ENCODE assay signal across 8 cellular contexts in genomic region chr2:85854166-85854509, GRCh38. TPM values are rescaled to one million over a fixed set of nuclear protein-coding genes. Genes with fewer than 3 reads are reported as not detected.
A peak's percentile ranks its signal among the peaks of the same experiment; 100 is the strongest.
DNase-seq lines count a peak whose midpoint lies in the region; ATAC-seq, FAIRE-seq and TF ChIP-seq lines count a peak whose summit lies in the region.

No MANE protein-coding gene starts in this region.

- peak; percentile 44 for DNase-seq in activated naive CD4-positive, alpha-beta T cell treated with anti-CD3 and anti-CD28 coated beads, Interleukin-2, amount 10 ng/mL, durations not matched to agents 7 days and 5 days
- no peak for DNase-seq in activated naive CD4-positive, alpha-beta T cell treated with anti-CD3 and anti-CD28 coated beads, Interleukin-2, amount 50 U/mL, for 16 hours
- DNase-seq in endothelial cell of umbilical vein (ENCODE audit: low read depth, low spot score) = peak; percentile 36
- no peak for DNase-seq in upper lobe of right lung
- no peak for DNase-seq in anterior cingulate cortex (lab: John Stamatoyannopoulos, UW)
- no peak for DNase-seq in foreskin fibroblast
- no peak for DNase-seq in NCI-H1092 (lab: John Stamatoyannopoulos, UW)

- peaks cover 81% of the 10 kb centered on the region for H3K36me3 Mint-ChIP-seq in activated naive CD4-positive, alpha-beta T cell treated with anti-CD3 and anti-CD28 coated beads, Interleukin-2, amount 10 ng/mL, durations not matched to agents 7 days and 5 days

- H3K4me3 Mint-ChIP-seq in activated naive CD4-positive, alpha-beta T cell treated with anti-CD3 and anti-CD28 coated beads, Interleukin-2, amount 10 ng/mL, durations not matched to agents 7 days and 5 days = peak overlapping the region; percentile 80

- intact Hi-C loops in endothelial cell of umbilical vein (cut with micrococcal nuclease) (no loop called here), upper lobe of right lung (cut with DNase I) (no loop called here)

- H3K36me3 ChIP-seq in endothelial cell of umbilical vein (ENCODE audit: control insufficient read depth in 2 of 2, extremely low read depth in 1 of 2, insufficient read depth in 2 of 2, low read length in 2 of 2) = no peaks in the 10 kb centered on the region
- peaks cover 54% of the 10 kb centered on the region for H3K36me3 ChIP-seq in upper lobe of right lung

- H3K27ac Mint-ChIP-seq in activated naive CD4-positive, alpha-beta T cell treated with anti-CD3 and anti-CD28 coated beads, Interleukin-2, amount 10 ng/mL, durations not matched to agents 7 days and 5 days = peak overlapping the region; percentile 100

- POLR2A ChIA-PET in endothelial cell of umbilical vein (lab: Charles Lee) = no interaction called here

- CTCF ChIA-PET in activated naive CD4-positive, alpha-beta T cell treated with anti-CD3 and anti-CD28 coated beads, Interleukin-2, amount 10 ng/mL, durations not matched to agents 7 days and 5 days (lab: Charles Lee) = interaction anchor here (0.6 to 3.9 kb wide), 6 partner anchors 23 to 236 kb away, joined by 3 to 22 read pairs (median 8); partner anchors contain the start of gene ST3GAL5
- CTCF ChIA-PET in endothelial cell of umbilical vein (lab: Charles Lee) = interaction anchor here (1.5 to 2.3 kb wide), 2 partner anchors 26 to 183 kb away, joined by 4 to 11 read pairs; no protein-coding TSS in a partner anchor

- peaks cover 18% of the 10 kb centered on the region for H3K9me3 Mint-ChIP-seq in activated naive CD4-positive, alpha-beta T cell treated with anti-CD3 and anti-CD28 coated beads, Interleukin-2, amount 10 ng/mL, durations not matched to agents 7 days and 5 days

- no peaks in the 10 kb centered on the region for H3K9me1 ChIP-seq in endothelial cell of umbilical vein (replicated peaks; ENCODE audit: control insufficient read depth, extremely low read depth, insufficient read depth, low read length)

- H3K27me3 Mint-ChIP-seq in activated naive CD4-positive, alpha-beta T cell treated with anti-CD3 and anti-CD28 coated beads, Interleukin-2, amount 10 ng/mL, durations not matched to agents 7 days and 5 days = no peaks in the 10 kb centered on the region

- no peaks in the 10 kb centered on the region for H4K20me1 ChIP-seq in endothelial cell of umbilical vein (replicated peaks; ENCODE audit: control insufficient read depth, extremely low read depth, insufficient read depth, low read length)

- no peak for TF ChIP-seq POLR2A in endothelial cell of umbilical vein (IDR thresholded peaks at IDR 0.05; ENCODE audit: low read depth, low read length)

- no peak overlapping the region for H3K4me3 ChIP-seq in endothelial cell of umbilical vein (replicated peaks in 1 of 3; ENCODE audit: insufficient read depth in 1 of 3, low read depth in 1 of 3, low read length in 3 of 3)
- peak overlapping the region; percentile 10 for H3K4me3 ChIP-seq in upper lobe of right lung
- H3K4me3 ChIP-seq in foreskin fibroblast (ENCODE audit: low read depth in 1 of 2, low read length in 2 of 2) = no peak overlapping the region

- H3K27ac ChIP-seq in endothelial cell of umbilical vein (ENCODE audit: insufficient read depth, low read depth, low read length) (no peak overlapping the region), upper lobe of right lung (peak overlapping the region; percentile 87)

- peak overlapping the region; percentile 49 for H2AFZ ChIP-seq in endothelial cell of umbilical vein (ENCODE audit: low read depth, low read length)

- dilution Hi-C loops in endothelial cell of umbilical vein (cut with MboI; ENCODE audit: extremely low pct_ligation_motif_present, low sequenced_read_pairs) = no loop called here

- no peak overlapping the region for H3K9ac ChIP-seq in endothelial cell of umbilical vein (replicated peaks; ENCODE audit: extremely low read depth, insufficient read depth, low read length)

- TF ChIP-seq CTCF in endothelial cell of umbilical vein (IDR thresholded peaks at IDR 0.05; ENCODE audit: extremely low read depth in 1 of 2, insufficient read depth in 1 of 2, low read depth in 1 of 2, low read length in 2 of 2) (no peak), upper lobe of right lung (IDR thresholded peaks at IDR 0.05) (no peak), foreskin fibroblast (IDR thresholded peaks at IDR 0.05; ENCODE audit: low read depth, low read length) (no peak)

- peak; percentile 14 for ATAC-seq in HG03575 (IDR thresholded peaks at IDR 0.05; ENCODE audit: extremely low read depth, insufficient number of reproducible peaks, low FRiP score, unreplicated experiment)
- ATAC-seq in upper lobe of right lung = no peak

- peak overlapping the region; percentile 60 for H3K4me2 ChIP-seq in endothelial cell of umbilical vein (ENCODE audit: insufficient read depth, low read length)

- FAIRE-seq in endothelial cell of umbilical vein (lab: Jason Lieb, UNC) = peak; percentile 21

- H3K27me3 ChIP-seq in endothelial cell of umbilical vein (ENCODE audit: control insufficient read depth in 2 of 2, insufficient read depth in 2 of 2, low read length in 2 of 2) (no peaks in the 10 kb centered on the region), upper lobe of right lung (no peaks in the 10 kb centered on the region)

- H3K79me2 ChIP-seq in endothelial cell of umbilical vein (ENCODE audit: control insufficient read depth, insufficient read depth, low read length) = no peaks in the 10 kb centered on the region

- BruUV-seq in endothelial cell of umbilical vein (replicated peaks; lab: Mats Ljungman, UMichigan) = no TSS peak

- H3K4me1 ChIP-seq in endothelial cell of umbilical vein (ENCODE audit: control insufficient read depth, extremely low read depth, insufficient read depth, low read length) = peaks cover 11% of the 10 kb centered on the region
- peaks cover 17% of the 10 kb centered on the region for H3K4me1 ChIP-seq in upper lobe of right lung

- H3K4me1 Mint-ChIP-seq in activated naive CD4-positive, alpha-beta T cell treated with anti-CD3 and anti-CD28 coated beads, Interleukin-2, amount 10 ng/mL, durations not matched to agents 7 days and 5 days = peaks cover 76% of the 10 kb centered on the region

- H3K9me3 ChIP-seq in endothelial cell of umbilical vein (replicated peaks; ENCODE audit: control insufficient read depth, insufficient read depth, low read length) = no peaks in the 10 kb centered on the region
- H3K9me3 ChIP-seq in upper lobe of right lung = no peaks in the 10 kb centered on the region

TF ChIP-seq in endothelial cell of umbilical vein, 7 proteins besides CTCF, POLR2A, EP300 and RAD21:
- TF ChIP-seq JUN (IDR thresholded peaks at IDR 0.05; ENCODE audit: borderline replicate concordance, insufficient read depth, insufficient read length, low read depth) (no peak), MYC (IDR thresholded peaks at IDR 0.05; ENCODE audit: low read depth, low read length) (no peak), GATA2 (IDR thresholded peaks at IDR 0.05; ENCODE audit: insufficient read depth, insufficient read length, low read depth, low read length) (no peak), POLR2AphosphoS5 (IDR thresholded peaks at IDR 0.05; ENCODE audit: insufficient read depth, low read depth, low read length) (no peak), EZH2 (IDR thresholded peaks at IDR 0.05; ENCODE audit: borderline replicate concordance, low read depth, low read length, severe bottlenecking) (no peak), FOS (IDR thresholded peaks at IDR 0.05; ENCODE audit: borderline replicate concordance, insufficient read depth, low read length) (no peak), MAX (IDR thresholded peaks at IDR 0.05; ENCODE audit: insufficient read depth, insufficient read length) (no peak)

RNA-seq across cellular contexts. Expression of gene ST3GAL5, which starts 34.7 kb away (rescaled TPM):
- total RNA-seq in endothelial cell of umbilical vein = 12.7 and 16.0 TPM in 2 replicates
- polyA plus RNA-seq in endothelial cell of umbilical vein = 7.5 and 9.5 TPM in 2 replicates
- 9.5 and 10.0 TPM in 2 replicates for polyA plus RNA-seq in endothelial cell of umbilical vein (2011; cell fraction: cytosol; rRNA removed)
- polyA plus RNA-seq in endothelial cell of umbilical vein (2011; cell fraction: nucleus; rRNA removed) = 14.6 and 16.2 TPM in 2 replicates
- 9.0 and 14.5 TPM in 2 replicates for polyA plus RNA-seq in endothelial cell of umbilical vein (2012)
- polyA minus RNA-seq in endothelial cell of umbilical vein = 9.8 and 12.9 TPM in 2 replicates
- polyA minus RNA-seq in endothelial cell of umbilical vein (2011; cell fraction: cytosol; rRNA and poly(A)+ RNA removed) = 0.72 TPM
- polyA minus RNA-seq in endothelial cell of umbilical vein (2011; cell fraction: nucleus; rRNA and poly(A)+ RNA removed) = 11.1 and 15.7 TPM in 2 replicates
- 76.7 TPM for total RNA-seq in upper lobe of right lung

Comparison
In these comparisons a context has a peak if more than half of its experiments do, and no peak if none do; other contexts are left out.
1. DNase-seq: peak in activated naive CD4-positive, alpha-beta T cell treated with anti-CD3 and anti-CD28 coated beads, Interleukin-2, amount 10 ng/mL, durations not matched to agents 7 days and 5 days (single experiment) and endothelial cell of umbilical vein (single experiment); none in activated naive CD4-positive, alpha-beta T cell treated with anti-CD3 and anti-CD28 coated beads, Interleukin-2, amount 50 U/mL, for 16 hours (single experiment), upper lobe of right lung (single experiment), anterior cingulate cortex (0 of 58), foreskin fibroblast (0 of 2) and NCI-H1092 (single experiment).